ENCODE assay signal across 1 cellular context in the genomic region with DNA sequence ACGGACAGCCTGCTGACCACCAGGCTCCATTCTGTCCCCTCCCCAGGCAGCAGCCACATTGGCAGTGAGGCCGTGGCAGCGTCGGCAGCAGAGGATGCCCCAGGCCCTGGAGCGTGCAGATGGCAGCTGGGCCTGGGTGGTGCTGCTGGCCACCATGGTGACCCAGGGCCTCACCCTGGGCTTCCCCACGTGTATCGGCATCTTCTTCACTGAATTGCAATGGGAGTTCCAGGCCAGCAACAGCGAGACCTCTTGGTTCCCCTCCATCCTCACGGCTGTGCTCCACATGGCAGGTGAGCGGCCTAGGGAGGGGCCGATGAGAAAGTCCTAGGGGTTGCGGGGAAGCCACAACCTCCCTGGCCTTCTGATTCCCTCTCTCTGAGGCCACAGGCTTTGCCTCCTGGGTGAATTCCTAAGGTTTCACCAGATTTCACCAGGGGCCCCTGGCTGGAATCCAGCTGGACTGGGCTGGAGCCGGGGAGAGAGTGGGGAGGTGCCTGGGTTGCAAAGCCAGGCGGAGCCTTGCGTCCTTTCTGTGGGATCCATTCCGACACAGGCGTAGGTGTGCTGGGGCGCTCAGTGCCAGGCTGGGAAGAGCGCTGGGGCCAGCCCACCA.
TF ChIP-seq lines count a peak whose summit lies in the region.

No MANE protein-coding gene starts in this region.

TF ChIP-seq in HepG2, 621 proteins besides CTCF, POLR2A, EP300 and RAD21 (continued from another document and continues in another):
- TF ChIP-seq, protein P1, sequence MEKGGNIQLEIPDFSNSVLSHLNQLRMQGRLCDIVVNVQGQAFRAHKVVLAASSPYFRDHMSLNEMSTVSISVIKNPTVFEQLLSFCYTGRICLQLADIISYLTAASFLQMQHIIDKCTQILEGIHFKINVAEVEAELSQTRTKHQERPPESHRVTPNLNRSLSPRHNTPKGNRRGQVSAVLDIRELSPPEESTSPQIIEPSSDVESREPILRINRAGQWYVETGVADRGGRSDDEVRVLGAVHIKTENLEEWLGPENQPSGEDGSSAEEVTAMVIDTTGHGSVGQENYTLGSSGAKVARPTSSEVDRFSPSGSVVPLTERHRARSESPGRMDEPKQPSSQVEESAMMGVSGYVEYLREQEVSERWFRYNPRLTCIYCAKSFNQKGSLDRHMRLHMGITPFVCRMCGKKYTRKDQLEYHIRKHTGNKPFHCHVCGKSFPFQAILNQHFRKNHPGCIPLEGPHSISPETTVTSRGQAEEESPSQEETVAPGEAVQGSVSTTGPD (CRISPR knock-in tag; IDR thresholded peaks at IDR 0.05), result peak; percentile 82
- TF ChIP-seq HNRNPLL (IDR thresholded peaks at IDR 0.05; ENCODE audit: low read depth, low read length, poor library complexity, severe bottlenecking) (peak; percentile 77), ZNF619 (CRISPR knock-in tag; IDR thresholded peaks at IDR 0.05) (no peak), ZNF451 (CRISPR knock-in tag; IDR thresholded peaks at IDR 0.05) (0 out of 2 replicates have a peak, but pooled peaks have one; percentile 43), TFAP4 (IDR thresholded peaks at IDR 0.05; ENCODE audit: borderline replicate concordance, low read depth) (no peak), PAF1 (CRISPR knock-in tag; IDR thresholded peaks at IDR 0.05) (no peak), RNF219 (CRISPR knock-in tag; IDR thresholded peaks at IDR 0.05) (no peak), NONO (IDR thresholded peaks at IDR 0.05) (no peak), NONO (CRISPR knock-in tag; conservative IDR thresholded peaks at IDR 0.05) (no peak), ZBTB26 (CRISPR knock-in tag; IDR thresholded peaks at IDR 0.05; ENCODE audit: borderline replicate concordance) (no peak), ISL2 (CRISPR knock-in tag; IDR thresholded peaks at IDR 0.05) (no peak), ZNF296 (CRISPR knock-in tag; conservative IDR thresholded peaks at IDR 0.05) (no peak), ZKSCAN1 (IDR thresholded peaks at IDR 0.05; ENCODE audit: low read length) (no peak), ZNF790 (CRISPR knock-in tag; IDR thresholded peaks at IDR 0.05; ENCODE audit: borderline replicate concordance) (no peak), ZFYVE20 (CRISPR knock-in tag; IDR thresholded peaks at IDR 0.05; ENCODE audit: borderline replicate concordance, low read depth) (no peak), ZNF547 (CRISPR knock-in tag; IDR thresholded peaks at IDR 0.05) (no peak), ZNF253 (CRISPR knock-in tag; IDR thresholded peaks at IDR 0.05; ENCODE audit: borderline replicate concordance) (no peak), XRCC5 (optimal IDR thresholded peaks at IDR 0.05; ENCODE audit: low read length) (no peak), E2F1 (CRISPR knock-in tag; IDR thresholded peaks at IDR 0.05) (no peak), ZNF878 (CRISPR knock-in tag; IDR thresholded peaks at IDR 0.05) (no peak), NFYB (CRISPR knock-in tag; IDR thresholded peaks at IDR 0.05) (no peak), ZNF546 (CRISPR knock-in tag; conservative IDR thresholded peaks at IDR 0.05) (0 out of 2 replicates have a peak, but pooled peaks have one; percentile 52), ZNF225 (CRISPR knock-in tag; IDR thresholded peaks at IDR 0.05) (0 out of 2 replicates have a peak, but pooled peaks have one; percentile 6), MBD4 (IDR thresholded peaks at IDR 0.05; ENCODE audit: borderline replicate concordance, low read length) (no peak), RNF2 (conservative IDR thresholded peaks at IDR 0.05; ENCODE audit: low read depth) (no peak), ZNF235 (CRISPR knock-in tag; IDR thresholded peaks at IDR 0.05; ENCODE audit: borderline replicate concordance) (no peak), ZNF646 (CRISPR knock-in tag; IDR thresholded peaks at IDR 0.05) (no peak), GTF2F1 (IDR thresholded peaks at IDR 0.05; ENCODE audit: low read length) (no peak), KDM3A (CRISPR knock-in tag; IDR thresholded peaks at IDR 0.05; ENCODE audit: low read depth) (no peak)
- TF ChIP-seq, protein P2, sequence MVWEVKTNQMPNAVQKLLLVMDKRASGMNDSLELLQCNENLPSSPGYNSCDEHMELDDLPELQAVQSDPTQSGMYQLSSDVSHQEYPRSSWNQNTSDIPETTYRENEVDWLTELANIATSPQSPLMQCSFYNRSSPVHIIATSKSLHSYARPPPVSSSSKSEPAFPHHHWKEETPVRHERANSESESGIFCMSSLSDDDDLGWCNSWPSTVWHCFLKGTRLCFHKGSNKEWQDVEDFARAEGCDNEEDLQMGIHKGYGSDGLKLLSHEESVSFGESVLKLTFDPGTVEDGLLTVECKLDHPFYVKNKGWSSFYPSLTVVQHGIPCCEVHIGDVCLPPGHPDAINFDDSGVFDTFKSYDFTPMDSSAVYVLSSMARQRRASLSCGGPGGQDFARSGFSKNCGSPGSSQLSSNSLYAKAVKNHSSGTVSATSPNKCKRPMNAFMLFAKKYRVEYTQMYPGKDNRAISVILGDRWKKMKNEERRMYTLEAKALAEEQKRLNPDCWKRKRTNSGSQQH (CRISPR knock-in tag; IDR thresholded peaks at IDR 0.05; ENCODE audit: low read depth), result no peak
- TF ChIP-seq, protein P3, sequence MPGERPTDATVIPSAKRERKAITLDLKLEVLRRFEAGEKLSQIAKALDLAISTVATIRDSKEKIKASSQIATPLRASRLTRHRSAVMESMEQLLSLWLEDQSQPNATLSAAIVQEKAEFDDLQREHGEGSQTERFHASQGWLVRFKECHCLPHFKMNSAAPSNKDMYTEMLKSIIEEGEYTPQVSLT (CRISPR knock-in tag; IDR thresholded peaks at IDR 0.05; ENCODE audit: borderline replicate concordance, low read depth), result no peak
- TF ChIP-seq, protein P4, sequence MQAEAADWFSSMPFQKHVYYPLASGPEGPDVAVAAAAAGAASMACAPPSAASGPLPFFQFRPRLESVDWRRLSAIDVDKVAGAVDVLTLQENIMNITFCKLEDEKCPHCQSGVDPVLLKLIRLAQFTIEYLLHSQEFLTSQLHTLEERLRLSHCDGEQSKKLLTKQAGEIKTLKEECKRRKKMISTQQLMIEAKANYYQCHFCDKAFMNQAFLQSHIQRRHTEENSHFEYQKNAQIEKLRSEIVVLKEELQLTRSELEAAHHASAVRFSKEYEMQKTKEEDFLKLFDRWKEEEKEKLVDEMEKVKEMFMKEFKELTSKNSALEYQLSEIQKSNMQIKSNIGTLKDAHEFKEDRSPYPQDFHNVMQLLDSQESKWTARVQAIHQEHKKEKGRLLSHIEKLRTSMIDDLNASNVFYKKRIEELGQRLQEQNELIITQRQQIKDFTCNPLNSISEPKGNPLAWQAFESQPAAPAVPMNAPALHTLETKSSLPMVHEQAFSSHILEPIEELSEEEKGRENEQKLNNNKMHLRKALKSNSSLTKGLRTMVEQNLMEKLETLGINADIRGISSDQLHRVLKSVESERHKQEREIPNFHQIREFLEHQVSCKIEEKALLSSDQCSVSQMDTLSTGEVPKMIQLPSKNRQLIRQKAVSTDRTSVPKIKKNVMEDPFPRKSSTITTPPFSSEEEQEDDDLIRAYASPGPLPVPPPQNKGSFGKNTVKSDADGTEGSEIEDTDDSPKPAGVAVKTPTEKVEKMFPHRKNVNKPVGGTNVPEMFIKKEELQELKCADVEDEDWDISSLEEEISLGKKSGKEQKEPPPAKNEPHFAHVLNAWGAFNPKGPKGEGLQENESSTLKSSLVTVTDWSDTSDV (CRISPR knock-in tag; IDR thresholded peaks at IDR 0.05), result no peak
- TF ChIP-seq, protein P5, sequence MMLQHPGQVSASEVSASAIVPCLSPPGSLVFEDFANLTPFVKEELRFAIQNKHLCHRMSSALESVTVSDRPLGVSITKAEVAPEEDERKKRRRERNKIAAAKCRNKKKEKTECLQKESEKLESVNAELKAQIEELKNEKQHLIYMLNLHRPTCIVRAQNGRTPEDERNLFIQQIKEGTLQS (CRISPR knock-in tag; IDR thresholded peaks at IDR 0.05), result no peak
- TF ChIP-seq, protein P6, sequence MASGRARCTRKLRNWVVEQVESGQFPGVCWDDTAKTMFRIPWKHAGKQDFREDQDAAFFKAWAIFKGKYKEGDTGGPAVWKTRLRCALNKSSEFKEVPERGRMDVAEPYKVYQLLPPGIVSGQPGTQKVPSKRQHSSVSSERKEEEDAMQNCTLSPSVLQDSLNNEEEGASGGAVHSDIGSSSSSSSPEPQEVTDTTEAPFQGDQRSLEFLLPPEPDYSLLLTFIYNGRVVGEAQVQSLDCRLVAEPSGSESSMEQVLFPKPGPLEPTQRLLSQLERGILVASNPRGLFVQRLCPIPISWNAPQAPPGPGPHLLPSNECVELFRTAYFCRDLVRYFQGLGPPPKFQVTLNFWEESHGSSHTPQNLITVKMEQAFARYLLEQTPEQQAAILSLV (CRISPR knock-in tag; IDR thresholded peaks at IDR 0.05; ENCODE audit: borderline replicate concordance), result 0 out of 2 replicates have a peak, but pooled peaks have one; percentile 49
